ENCODE assay signal across 1 cellular context in genomic region chr4:168535689-168536088, GRCh38.
A peak's percentile ranks its signal among the peaks of the same experiment; 100 is the strongest.
TF ChIP-seq lines count a peak whose summit lies in the region.

No MANE protein-coding gene starts in this region.

TF ChIP-seq in HepG2, 621 proteins besides CTCF, POLR2A, EP300 and RAD21:
- TF ChIP-seq KLF16 (CRISPR knock-in tag; IDR thresholded peaks at IDR 0.05) (no peak), ATF7 (IDR thresholded peaks at IDR 0.05) (peak; percentile 34; the same call in 1 of the 2 replicates), ATF7 (CRISPR knock-in tag; IDR thresholded peaks at IDR 0.05) (no peak)
